24 cellular contexts compared by ENCODE assay signal in the genomic region with DNA sequence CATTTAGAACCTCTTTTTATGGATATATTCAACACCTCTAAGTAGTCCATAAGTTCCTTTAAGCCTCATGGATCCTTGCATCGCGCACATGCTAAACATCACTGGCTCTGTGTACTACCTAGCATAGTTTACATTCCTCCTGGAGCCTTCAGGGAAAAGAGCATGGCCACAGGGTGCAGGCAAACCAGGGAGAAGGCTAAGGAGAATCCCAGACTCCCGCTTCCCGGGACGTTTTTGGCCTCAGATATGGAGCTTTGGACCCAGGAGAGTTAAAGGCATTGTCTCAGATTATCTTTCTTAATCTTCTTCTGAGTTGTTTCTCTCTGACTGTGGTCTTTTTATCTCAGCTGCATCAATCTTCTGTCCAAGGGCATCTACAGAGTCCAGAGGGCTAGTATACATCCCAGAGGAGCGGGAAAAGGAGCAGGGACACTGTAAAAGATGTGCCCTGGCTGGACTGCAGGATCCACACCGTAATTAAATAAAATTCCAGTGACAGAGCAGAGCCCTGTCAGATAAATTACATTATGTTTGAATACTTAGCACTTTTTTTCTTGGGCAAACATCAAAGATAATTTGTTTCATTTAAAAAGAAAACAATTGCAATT. TPM values are rescaled to one million over a fixed set of nuclear protein-coding genes. Genes with fewer than 3 reads are reported as not detected.
"Had no signal": no experiment of that assay in that cellular context is flagged by ENCODE, and none has a peak within 500 bp of the region (broad histone marks: within the 10 kb centered on the region; RNA-seq: fewer than 3 reads in every experiment).

No MANE protein-coding gene starts in this region.

- H3K36me3 Mint-ChIP-seq: activated naive CD8-positive, alpha-beta T cell treated with anti-CD3 and anti-CD28 coated beads, Interleukin-2, amount 10 ng/mL, durations not matched to agents 7 days and 5 days; brain; stimulated activated memory B cell treated with anti-CD40 and anti-IgM and Interleukin-4, amounts not matched to agents 10 μg/mL and 1 μg/mL and 100 μg/mL, for 72 hours had no signal

- H3K4me1 ChIP-seq: lower lobe of right lung, pancreas, thyroid gland, uterus had no signal

- H3K9me3 ChIP-seq: lower lobe of right lung, pancreas, thyroid gland, uterus had no signal

- H3K4me3 ChIP-seq: lower lobe of right lung, pancreas, thyroid gland, uterus had no signal

- H3K9me3 Mint-ChIP-seq: activated CD4-positive, alpha-beta T cell treated with anti-CD3 and anti-CD28 coated beads, Interleukin-2, amount 10 ng/mL, durations not matched to agents 7 days and 5 days; dendritic cell treated with granulocyte-macrophage colony-stimulating factor and Interleukin-4, amounts not matched to agents 40 ng/mL and 50 ng/mL, for 4 days had no signal

- H3K27me3 ChIP-seq: pancreas, thyroid gland, uterus had no signal

- H3K27ac Mint-ChIP-seq: activated CD4-positive, alpha-beta T cell treated with anti-CD3 and anti-CD28 coated beads, Interleukin-2, amount 10 ng/mL, durations not matched to agents 7 days and 5 days; activated naive CD8-positive, alpha-beta T cell treated with anti-CD3 and anti-CD28 coated beads, Interleukin-2, amount 10 ng/mL, durations not matched to agents 7 days and 5 days; dendritic cell treated with granulocyte-macrophage colony-stimulating factor and Interleukin-4, amounts not matched to agents 40 ng/mL and 50 ng/mL, for 4 days; effector memory CD8-positive, alpha-beta T cell; stimulated activated memory B cell treated with anti-CD40 and anti-IgM and Interleukin-4, amounts not matched to agents 10 μg/mL and 1 μg/mL and 100 μg/mL, for 72 hours had no signal

- H3K27ac ChIP-seq: epithelial cell of prostate, lower lobe of right lung, pancreas, thyroid gland, uterus had no signal

- H3K27me3 Mint-ChIP-seq: activated CD4-positive, alpha-beta T cell treated with anti-CD3 and anti-CD28 coated beads, Interleukin-2, amount 10 ng/mL, durations not matched to agents 7 days and 5 days; activated naive CD8-positive, alpha-beta T cell treated with anti-CD3 and anti-CD28 coated beads, Interleukin-2, amount 10 ng/mL, durations not matched to agents 7 days and 5 days; brain; central memory CD8-positive, alpha-beta T cell; dendritic cell treated with granulocyte-macrophage colony-stimulating factor and Interleukin-4, amounts not matched to agents 40 ng/mL and 50 ng/mL, for 4 days; effector memory CD8-positive, alpha-beta T cell; stimulated activated memory B cell treated with anti-CD40 and anti-IgM and Interleukin-4, amounts not matched to agents 10 μg/mL and 1 μg/mL and 100 μg/mL, for 72 hours had no signal

- ATAC-seq: effector memory CD8-positive, alpha-beta T cell; left colon; lower lobe of right lung; pancreas; stimulated activated memory B cell treated with anti-CD40 and anti-IgM and Interleukin-4, amounts not matched to agents 10 μg/mL and 1 μg/mL and 100 μg/mL, for 72 hours had no signal

- H3K4me3 Mint-ChIP-seq: activated CD4-positive, alpha-beta T cell treated with anti-CD3 and anti-CD28 coated beads, Interleukin-2, amount 10 ng/mL, durations not matched to agents 7 days and 5 days; activated naive CD8-positive, alpha-beta T cell treated with anti-CD3 and anti-CD28 coated beads, Interleukin-2, amount 10 ng/mL, durations not matched to agents 7 days and 5 days; brain; central memory CD8-positive, alpha-beta T cell; dendritic cell treated with granulocyte-macrophage colony-stimulating factor and Interleukin-4, amounts not matched to agents 40 ng/mL and 50 ng/mL, for 4 days; effector memory CD8-positive, alpha-beta T cell; stimulated activated memory B cell treated with anti-CD40 and anti-IgM and Interleukin-4, amounts not matched to agents 10 μg/mL and 1 μg/mL and 100 μg/mL, for 72 hours had no signal

- H3K4me1 Mint-ChIP-seq: activated CD4-positive, alpha-beta T cell treated with anti-CD3 and anti-CD28 coated beads, Interleukin-2, amount 10 ng/mL, durations not matched to agents 7 days and 5 days; activated naive CD8-positive, alpha-beta T cell treated with anti-CD3 and anti-CD28 coated beads, Interleukin-2, amount 10 ng/mL, durations not matched to agents 7 days and 5 days; central memory CD8-positive, alpha-beta T cell; stimulated activated memory B cell treated with anti-CD40 and anti-IgM and Interleukin-4, amounts not matched to agents 10 μg/mL and 1 μg/mL and 100 μg/mL, for 72 hours had no signal

- FAIRE-seq: pancreas, TTC549 had no signal

- DNase-seq: activated CD4-positive, alpha-beta T cell treated with anti-CD3 and anti-CD28 coated beads, Interleukin-2, amount 10 ng/mL, durations not matched to agents 7 days and 5 days; activated CD4-positive, CD25-positive, alpha-beta regulatory T cell; activated CD8-positive, alpha-beta memory T cell treated with anti-CD3 and anti-CD28 coated beads, Interleukin-2, amount 50 U/mL, for 48 hours; activated naive CD4-positive, alpha-beta T cell; activated naive CD8-positive, alpha-beta T cell treated with anti-CD3 and anti-CD28 coated beads, Interleukin-2, amount 10 ng/mL, durations not matched to agents 7 days and 5 days; effector memory CD8-positive, alpha-beta T cell; foreskin melanocyte; left colon; lower lobe of right lung; midbrain; pancreas; stimulated activated CD4-positive, alpha-beta T cell treated with anti-CD3 and anti-CD28 coated beads, Interleukin-12 subunit alpha, Interleukin-12 subunit beta, amount 100 ng/mL, for 4 hours; stimulated activated CD4-positive, alpha-beta T cell treated with anti-CD3 and anti-CD28 coated beads, Interleukin-2, amount 100 ng/mL, for 24 hours; thyroid gland; uterus had no signal

- H3K36me3 ChIP-seq: lower lobe of right lung, pancreas, thyroid gland, uterus had no signal

RNA-seq across cellular contexts. Expression of gene RIT2, which starts 36.9 kb away (rescaled TPM):
- total RNA-seq: activated CD4-positive, alpha-beta T cell treated with anti-CD3 and anti-CD28 coated beads, Interleukin-2, amount 10 ng/mL, durations not matched to agents 7 days and 5 days; activated naive CD8-positive, alpha-beta T cell treated with anti-CD3 and anti-CD28 coated beads, Interleukin-2, amount 10 ng/mL, durations not matched to agents 7 days and 5 days; fibroblast of lung; left colon; lower lobe of right lung; myocyte; pancreas; T-helper 2 cell treated with Interferon-gamma antibody and Interleukin-4, amounts not matched to agents 100 ng/mL and 5 ng/mL, for 36 hours; thyroid gland; uterus had no signal
- polyA plus RNA-seq: fibroblast of lung had no signal
